ENCODE assay signal across 8 cellular contexts in the genomic region with DNA sequence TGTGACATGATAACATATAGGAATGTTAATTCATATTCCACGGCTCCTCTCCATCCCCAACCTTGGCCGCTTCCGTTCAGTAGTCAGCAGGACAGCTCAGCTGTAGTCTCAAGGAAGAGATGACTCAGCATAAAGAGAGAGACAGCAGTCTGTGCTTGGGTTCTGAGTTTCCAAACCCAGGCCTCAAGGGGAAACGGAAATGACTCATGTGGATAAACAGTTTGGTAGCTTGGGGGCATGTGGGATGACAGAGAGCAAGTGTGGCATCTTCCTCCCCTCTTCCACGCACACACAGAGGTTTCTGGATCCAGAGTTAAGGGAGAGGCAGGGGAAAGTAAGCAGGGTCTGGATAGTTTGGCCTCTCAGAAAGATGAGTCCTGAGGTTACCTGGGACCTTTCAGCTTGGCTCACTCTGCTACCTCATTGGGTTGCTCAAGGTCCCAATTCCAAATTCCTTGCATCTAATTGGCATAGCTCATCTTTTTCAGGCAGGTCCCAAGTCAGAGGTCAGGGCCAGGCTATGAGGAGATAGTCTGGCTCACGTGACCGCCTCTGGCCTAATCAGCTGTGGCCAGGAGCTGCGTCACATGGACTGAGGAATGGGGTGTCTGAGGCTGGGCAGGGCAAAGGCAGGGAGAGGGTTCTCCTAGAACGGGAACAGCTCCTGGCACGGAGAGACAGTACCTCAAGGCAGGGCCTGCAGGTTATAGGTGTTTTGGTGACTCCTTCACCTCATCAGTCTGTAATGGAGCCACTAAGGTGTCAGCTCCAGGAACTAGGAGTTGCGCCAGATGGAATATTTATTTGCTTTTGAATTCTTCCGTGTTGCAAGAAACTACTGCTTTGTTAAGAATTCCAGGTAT. TPM values are rescaled to one million over a fixed set of nuclear protein-coding genes. Genes with fewer than 3 reads are reported as not detected.
DNase-seq lines count a peak whose midpoint lies in the region; ATAC-seq and TF ChIP-seq lines count a peak whose summit lies in the region.

No MANE protein-coding gene starts in this region.

- H3K27ac Mint-ChIP-seq in MCF 10A (ENCODE audit: low read depth, unreplicated experiment): peak overlapping the region; percentile 59

- peak; percentile 43 for ATAC-seq in HG03565 (IDR thresholded peaks at IDR 0.05; ENCODE audit: unreplicated experiment)
- peak; percentile 92 for ATAC-seq in SK-N-SH treated with all-trans-retinoic acid at 6 μM for 48 hours
- ATAC-seq in upper lobe of right lung: peak; percentile 82
- ATAC-seq in HG03469 (IDR thresholded peaks at IDR 0.05; ENCODE audit: unreplicated experiment): no peak

- H3K27me3 Mint-ChIP-seq in MCF 10A (ENCODE audit: insufficient read depth, unreplicated experiment): no peaks in the 10 kb centered on the region

- TF ChIP-seq CTCF in MCF 10A (IDR thresholded peaks at IDR 0.05; ENCODE audit: unreplicated experiment) (no peak), upper lobe of right lung (IDR thresholded peaks at IDR 0.05) (no peak)

- POLR2A ChIA-PET in MCF 10A (lab: Yijun Ruan, JAX): interaction anchor here (0.6 to 2.1 kb wide), 12 partner anchors 9 to 296 kb away, joined by 3 to 28 read pairs (median 4); partner anchors contain the start of gene LEMD2

- CTCF ChIA-PET in MCF 10A (lab: Yijun Ruan, JAX): interaction anchor here (0.7 to 1.4 kb wide), 6 partner anchors 9 to 317 kb away, joined by 3 to 4 read pairs (median 3); no protein-coding TSS in a partner anchor

- H3K9me3 ChIP-seq in upper lobe of right lung: no peaks in the 10 kb centered on the region

- H3K4me1 Mint-ChIP-seq in MCF 10A (ENCODE audit: insufficient read depth, unreplicated experiment): peaks cover 19% of the 10 kb centered on the region

- H3K4me3 ChIP-seq in upper lobe of right lung: no peak overlapping the region

- no peaks in the 10 kb centered on the region for H3K9me3 Mint-ChIP-seq in MCF 10A (ENCODE audit: unreplicated experiment)

- peak overlapping the region; percentile 12 for H3K4me3 Mint-ChIP-seq in MCF 10A (ENCODE audit: unreplicated experiment)

- intact Hi-C loops in MCF 10A (cut with micrococcal nuclease): loop anchor here (10.0 kb wide), 1 partner anchor 55 kb away; the partner anchor contains the start of gene LEMD2
- intact Hi-C loops in upper lobe of right lung (cut with DNase I): no loop called here

- H3K4me1 ChIP-seq in upper lobe of right lung: peaks cover 12% of the 10 kb centered on the region

- no peaks in the 10 kb centered on the region for H3K36me3 Mint-ChIP-seq in MCF 10A (ENCODE audit: insufficient read depth, unreplicated experiment)

- no peaks in the 10 kb centered on the region for H3K36me3 ChIP-seq in upper lobe of right lung

- no TSS peak for BruUV-seq in MCF 10A (replicated peaks; lab: Mats Ljungman, UMichigan)

- no peaks in the 10 kb centered on the region for H3K27me3 ChIP-seq in upper lobe of right lung

- H3K27ac ChIP-seq in upper lobe of right lung: no peak overlapping the region

- peak; percentile 12 for DNase-seq in activated CD8-positive, alpha-beta memory T cell treated with anti-CD3 and anti-CD28 coated beads, Interleukin-2, amount 50 U/mL, for 24 hours (ENCODE audit: extremely low read depth)
- DNase-seq in activated CD8-positive, alpha-beta memory T cell treated with anti-CD3 and anti-CD28 coated beads, Interleukin-2, amount 50 U/mL, for 4 hours: no peak
- DNase-seq in MCF 10A (ENCODE audit: unreplicated experiment): peak; percentile 99
- DNase-seq in lung microvascular endothelial cell (ENCODE audit: low read depth in 2 of 2): peak; percentile 69 to 95
- no peak for DNase-seq in upper lobe of right lung

TF ChIP-seq in SK-N-SH treated with all-trans-retinoic acid at 6 μM for 48 hours, 23 proteins besides CTCF, POLR2A, EP300 and RAD21 (continues in another document):
- TF ChIP-seq ZFP30 (CRISPR knock-in tag; IDR thresholded peaks at IDR 0.05) (no peak), ISL1 (CRISPR knock-in tag; IDR thresholded peaks at IDR 0.05) (no peak), ARNTL (CRISPR knock-in tag; IDR thresholded peaks at IDR 0.05; ENCODE audit: borderline replicate concordance, low read depth) (no peak), ZNF565 (CRISPR knock-in tag; conservative IDR thresholded peaks at IDR 0.05; ENCODE audit: low read depth) (no peak), RARB (CRISPR knock-in tag; IDR thresholded peaks at IDR 0.05) (no peak), ESRRG (CRISPR knock-in tag; IDR thresholded peaks at IDR 0.05) (no peak), TCF4 (CRISPR knock-in tag; IDR thresholded peaks at IDR 0.05; ENCODE audit: borderline replicate concordance) (no peak), BACH2 (CRISPR knock-in tag; IDR thresholded peaks at IDR 0.05; ENCODE audit: borderline replicate concordance) (peak; percentile 50; the same call in 1 of the 2 replicates), TOX (CRISPR knock-in tag; IDR thresholded peaks at IDR 0.05; ENCODE audit: borderline replicate concordance) (no peak), PPARA (CRISPR knock-in tag; IDR thresholded peaks at IDR 0.05; ENCODE audit: borderline replicate concordance) (no peak), ZNF8 (CRISPR knock-in tag; IDR thresholded peaks at IDR 0.05) (no peak), OSR1 (CRISPR knock-in tag; IDR thresholded peaks at IDR 0.05) (no peak), ZNF70 (CRISPR knock-in tag; IDR thresholded peaks at IDR 0.05) (no peak), POU6F1 (CRISPR knock-in tag; IDR thresholded peaks at IDR 0.05; ENCODE audit: borderline replicate concordance, low read depth) (no peak)
- TF ChIP-seq, protein P1, sequence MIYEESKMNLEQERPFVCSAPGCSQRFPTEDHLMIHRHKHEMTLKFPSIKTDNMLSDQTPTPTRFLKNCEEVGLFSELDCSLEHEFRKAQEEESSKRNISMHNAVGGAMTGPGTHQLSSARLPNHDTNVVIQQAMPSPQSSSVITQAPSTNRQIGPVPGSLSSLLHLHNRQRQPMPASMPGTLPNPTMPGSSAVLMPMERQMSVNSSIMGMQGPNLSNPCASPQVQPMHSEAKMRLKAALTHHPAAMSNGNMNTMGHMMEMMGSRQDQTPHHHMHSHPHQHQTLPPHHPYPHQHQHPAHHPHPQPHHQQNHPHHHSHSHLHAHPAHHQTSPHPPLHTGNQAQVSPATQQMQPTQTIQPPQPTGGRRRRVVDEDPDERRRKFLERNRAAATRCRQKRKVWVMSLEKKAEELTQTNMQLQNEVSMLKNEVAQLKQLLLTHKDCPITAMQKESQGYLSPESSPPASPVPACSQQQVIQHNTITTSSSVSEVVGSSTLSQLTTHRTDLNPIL (CRISPR knock-in tag; IDR thresholded peaks at IDR 0.05; ENCODE audit: low read depth): no peak
- TF ChIP-seq, protein P2, sequence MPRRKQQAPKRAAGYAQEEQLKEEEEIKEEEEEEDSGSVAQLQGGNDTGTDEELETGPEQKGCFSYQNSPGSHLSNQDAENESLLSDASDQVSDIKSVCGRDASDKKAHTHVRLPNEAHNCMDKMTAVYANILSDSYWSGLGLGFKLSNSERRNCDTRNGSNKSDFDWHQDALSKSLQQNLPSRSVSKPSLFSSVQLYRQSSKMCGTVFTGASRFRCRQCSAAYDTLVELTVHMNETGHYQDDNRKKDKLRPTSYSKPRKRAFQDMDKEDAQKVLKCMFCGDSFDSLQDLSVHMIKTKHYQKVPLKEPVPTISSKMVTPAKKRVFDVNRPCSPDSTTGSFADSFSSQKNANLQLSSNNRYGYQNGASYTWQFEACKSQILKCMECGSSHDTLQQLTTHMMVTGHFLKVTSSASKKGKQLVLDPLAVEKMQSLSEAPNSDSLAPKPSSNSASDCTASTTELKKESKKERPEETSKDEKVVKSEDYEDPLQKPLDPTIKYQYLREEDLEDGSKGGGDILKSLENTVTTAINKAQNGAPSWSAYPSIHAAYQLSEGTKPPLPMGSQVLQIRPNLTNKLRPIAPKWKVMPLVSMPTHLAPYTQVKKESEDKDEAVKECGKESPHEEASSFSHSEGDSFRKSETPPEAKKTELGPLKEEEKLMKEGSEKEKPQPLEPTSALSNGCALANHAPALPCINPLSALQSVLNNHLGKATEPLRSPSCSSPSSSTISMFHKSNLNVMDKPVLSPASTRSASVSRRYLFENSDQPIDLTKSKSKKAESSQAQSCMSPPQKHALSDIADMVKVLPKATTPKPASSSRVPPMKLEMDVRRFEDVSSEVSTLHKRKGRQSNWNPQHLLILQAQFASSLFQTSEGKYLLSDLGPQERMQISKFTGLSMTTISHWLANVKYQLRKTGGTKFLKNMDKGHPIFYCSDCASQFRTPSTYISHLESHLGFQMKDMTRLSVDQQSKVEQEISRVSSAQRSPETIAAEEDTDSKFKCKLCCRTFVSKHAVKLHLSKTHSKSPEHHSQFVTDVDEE (CRISPR knock-in tag; IDR thresholded peaks at IDR 0.05): no peak

RNA-seq across cellular contexts. Expression of gene MLN, which starts 36.5 kb away (rescaled TPM):
- not detected in 2 replicates for total RNA-seq in MCF 10A (2022)
- not detected in 2 replicates for total RNA-seq in lung microvascular endothelial cell
- total RNA-seq in upper lobe of right lung: not detected

RNA-seq across cellular contexts. Expression of gene LEMD2, which starts 51.4 kb away (rescaled TPM):
- 70.5 and 79.2 TPM in 2 replicates for total RNA-seq in MCF 10A (2022)
- 27.9 and 34.3 TPM in 2 replicates for total RNA-seq in lung microvascular endothelial cell
- 61.5 TPM for total RNA-seq in upper lobe of right lung

Comparison
In these comparisons a context has a peak if more than half of its experiments do, and no peak if none do; other contexts are left out.
1. DNase-seq: peak in activated CD8-positive, alpha-beta memory T cell treated with anti-CD3 and anti-CD28 coated beads, Interleukin-2, amount 50 U/mL, for 24 hours (single experiment), MCF 10A (single experiment) and lung microvascular endothelial cell (2 of 2); none in activated CD8-positive, alpha-beta memory T cell treated with anti-CD3 and anti-CD28 coated beads, Interleukin-2, amount 50 U/mL, for 4 hours (single experiment) and upper lobe of right lung (single experiment).